Comparison of ENCODE assay signal across 9 cellular contexts in genomic region chr16:69930117-69930776, GRCh38. TPM values are rescaled to one million over a fixed set of nuclear protein-coding genes. Genes with fewer than 3 reads are reported as not detected.
DNase-seq lines count a peak whose midpoint lies in the region; ATAC-seq, FAIRE-seq and TF ChIP-seq lines count a peak whose summit lies in the region.
"Had no signal": no experiment of that assay in that cellular context is flagged by ENCODE, and none has a peak within 500 bp of the region (broad histone marks: within the 10 kb centered on the region; RNA-seq: fewer than 3 reads in every experiment).

No MANE protein-coding gene starts in this region.

- FAIRE-seq in A204.1 (lab: Jason Lieb, UNC): peak; percentile 48
- FAIRE-seq: islet of Langerhans had no signal

- no peak overlapping the region for H2AK5ac ChIP-seq in mesenchymal stem cell (ENCODE audit: low read length, severe bottlenecking)

- H3K36me3 Mint-ChIP-seq in activated CD4-positive, alpha-beta T cell treated with anti-CD3 and anti-CD28 coated beads, Interleukin-2, amount 10 ng/mL, durations not matched to agents 24 days and 14 days (ENCODE audit: low read depth): peaks cover 12% of the 10 kb centered on the region
- H3K36me3 Mint-ChIP-seq in effector memory CD8-positive, alpha-beta T cell (ENCODE audit: insufficient read depth): peaks cover 33% of the 10 kb centered on the region
- peaks cover 51 to 57% of the 10 kb centered on the region in 2 donors for H3K36me3 Mint-ChIP-seq in stimulated activated naive B cell treated with anti-CD40 and anti-IgM and Interleukin-4, amounts not matched to agents 10 μg/mL and 1 μg/mL and 100 μg/mL, for 72 hours

- H3K4me3 Mint-ChIP-seq in activated CD4-positive, alpha-beta T cell treated with anti-CD3 and anti-CD28 coated beads, Interleukin-2, amount 10 ng/mL, durations not matched to agents 24 days and 14 days: no peak overlapping the region
- H3K4me3 Mint-ChIP-seq in effector memory CD8-positive, alpha-beta T cell: no peak overlapping the region
- H3K4me3 Mint-ChIP-seq in stimulated activated naive B cell treated with anti-CD40 and anti-IgM and Interleukin-4, amounts not matched to agents 10 μg/mL and 1 μg/mL and 100 μg/mL, for 72 hours: no peak overlapping the region

- H3K4me2 ChIP-seq in mesenchymal stem cell (ENCODE audit: low read length, poor library complexity, severe bottlenecking): no peak overlapping the region

- H3K9me3 Mint-ChIP-seq in activated CD4-positive, alpha-beta T cell treated with anti-CD3 and anti-CD28 coated beads, Interleukin-2, amount 10 ng/mL, durations not matched to agents 24 days and 14 days: no peaks in the 10 kb centered on the region
- H3K9me3 Mint-ChIP-seq in effector memory CD8-positive, alpha-beta T cell: no peaks in the 10 kb centered on the region
- no peaks in the 10 kb centered on the region for H3K9me3 Mint-ChIP-seq in stimulated activated naive B cell treated with anti-CD40 and anti-IgM and Interleukin-4, amounts not matched to agents 10 μg/mL and 1 μg/mL and 100 μg/mL, for 72 hours

- H2BK12ac ChIP-seq in mesenchymal stem cell (ENCODE audit: low read length in 2 of 2): no peak overlapping the region

- peaks cover 21% of the 10 kb centered on the region for H3K4me1 ChIP-seq in mesenchymal stem cell (ENCODE audit: control insufficient read depth, insufficient read depth, low read depth, low read length)

- no peak overlapping the region for H3K4ac ChIP-seq in mesenchymal stem cell (ENCODE audit: low read depth in 1 of 2, low read length in 2 of 2)

- no peak overlapping the region for H3K23ac ChIP-seq in mesenchymal stem cell (ENCODE audit: low read length in 2 of 2)

- H3K36me3 ChIP-seq in GM06990 (ENCODE audit: control insufficient read depth, insufficient read depth, low read length): peaks cover 11% of the 10 kb centered on the region
- peaks cover 53 to 61% of the 10 kb centered on the region in 2 experiments for H3K36me3 ChIP-seq in mesenchymal stem cell (ENCODE audit: control insufficient read depth in 1 of 2, insufficient read depth in 2 of 2, low read depth in 1 of 2, low read length in 2 of 2)

- no peak for DNase-seq in GM06990 (ENCODE audit: extremely low read depth, insufficient read length)
- DNase-seq in NCI-H1105 treated with DMSO at 0.1 percent for 48 hours (lab: John Stamatoyannopoulos, UW): peak; percentile 0
- DNase-seq in activated CD4-positive, alpha-beta T cell treated with anti-CD3 and anti-CD28 coated beads, Interleukin-2, amount 10 ng/mL, durations not matched to agents 24 days and 14 days: peak; percentile 85
- DNase-seq in effector memory CD8-positive, alpha-beta T cell: peak; percentile 44 to 46 (median 45)
- peak; percentile 66 for DNase-seq in mesenchymal stem cell
- DNase-seq in stimulated activated naive B cell treated with anti-CD40 and anti-IgM and Interleukin-4, amounts not matched to agents 10 μg/mL and 1 μg/mL and 100 μg/mL, for 72 hours: peak; percentile 30

- intact Hi-C loops in activated CD4-positive, alpha-beta T cell treated with anti-CD3 and anti-CD28 coated beads, Interleukin-2, amount 10 ng/mL, durations not matched to agents 24 days and 14 days (cut with micrococcal nuclease): loop anchor here (1.0 kb wide), 1 partner anchor 134 kb away; no protein-coding TSS in a partner anchor

- no peak overlapping the region for H2AFZ ChIP-seq in mesenchymal stem cell (ENCODE audit: low read depth, low read length)

- 71% methylated on average over 10 of the region's 12 CpGs for WGBS in mesenchymal stem cell

- peak; percentile 70 for TF ChIP-seq CTCF in GM06990 (IDR thresholded peaks at IDR 0.05; ENCODE audit: insufficient read depth, low read length, poor library complexity, severe bottlenecking)

- H3K4me3 ChIP-seq in GM06990 (replicated peaks; ENCODE audit: low read depth, low read length) (no peak overlapping the region), mesenchymal stem cell (ENCODE audit: insufficient read depth in 1 of 2, low read depth in 1 of 2, low read length in 2 of 2) (no peak overlapping the region)

- no peaks in the 10 kb centered on the region for H3K27me3 Mint-ChIP-seq in activated CD4-positive, alpha-beta T cell treated with anti-CD3 and anti-CD28 coated beads, Interleukin-2, amount 10 ng/mL, durations not matched to agents 24 days and 14 days
- no peaks in the 10 kb centered on the region for H3K27me3 Mint-ChIP-seq in effector memory CD8-positive, alpha-beta T cell
- no peaks in the 10 kb centered on the region for H3K27me3 Mint-ChIP-seq in stimulated activated naive B cell treated with anti-CD40 and anti-IgM and Interleukin-4, amounts not matched to agents 10 μg/mL and 1 μg/mL and 100 μg/mL, for 72 hours

- H3K9me3 ChIP-seq in mesenchymal stem cell (ENCODE audit: control insufficient read depth, low read length): no peaks in the 10 kb centered on the region

- no peak overlapping the region for H4K91ac ChIP-seq in mesenchymal stem cell (ENCODE audit: low read length)

- H2BK120ac ChIP-seq in mesenchymal stem cell (ENCODE audit: low read depth, low read length): no peak overlapping the region

- no peak overlapping the region for H3K18ac ChIP-seq in mesenchymal stem cell (ENCODE audit: low read depth in 1 of 2, low read length in 2 of 2)

- no peak overlapping the region for H3K27ac Mint-ChIP-seq in activated CD4-positive, alpha-beta T cell treated with anti-CD3 and anti-CD28 coated beads, Interleukin-2, amount 10 ng/mL, durations not matched to agents 24 days and 14 days
- H3K27ac Mint-ChIP-seq in effector memory CD8-positive, alpha-beta T cell: peak overlapping the region in 1 of 2 donors; percentile 41
- H3K27ac Mint-ChIP-seq in stimulated activated naive B cell treated with anti-CD40 and anti-IgM and Interleukin-4, amounts not matched to agents 10 μg/mL and 1 μg/mL and 100 μg/mL, for 72 hours: no peak overlapping the region

- H4K8ac ChIP-seq in mesenchymal stem cell (ENCODE audit: low read length): no peak overlapping the region

- H3K4me1 Mint-ChIP-seq in activated CD4-positive, alpha-beta T cell treated with anti-CD3 and anti-CD28 coated beads, Interleukin-2, amount 10 ng/mL, durations not matched to agents 24 days and 14 days: no peaks in the 10 kb centered on the region
- peaks cover 0 to 2% of the 10 kb centered on the region in 2 donors for H3K4me1 Mint-ChIP-seq in effector memory CD8-positive, alpha-beta T cell (ENCODE audit: low read depth in 2 of 2)
- peaks cover 0 to 7% of the 10 kb centered on the region in 2 donors for H3K4me1 Mint-ChIP-seq in stimulated activated naive B cell treated with anti-CD40 and anti-IgM and Interleukin-4, amounts not matched to agents 10 μg/mL and 1 μg/mL and 100 μg/mL, for 72 hours

- no peak overlapping the region for H2BK5ac ChIP-seq in mesenchymal stem cell (ENCODE audit: low read depth, low read length, poor library complexity, severe bottlenecking)

- H3K14ac ChIP-seq in mesenchymal stem cell (ENCODE audit: low read length in 2 of 2): no peak overlapping the region

- no peak for TF ChIP-seq POLR2A in GM18505 (IDR thresholded peaks at IDR 0.05; ENCODE audit: borderline replicate concordance, extremely low read depth, insufficient read depth, insufficient read length)

- H3K27ac ChIP-seq in mesenchymal stem cell (ENCODE audit: low read length, poor library complexity, severe bottlenecking): no peak overlapping the region

- ATAC-seq in effector memory CD8-positive, alpha-beta T cell (replicated peaks): peak; percentile 70
- ATAC-seq in stimulated activated naive B cell treated with anti-CD40 and anti-IgM and Interleukin-4, amounts not matched to agents 10 μg/mL and 1 μg/mL and 100 μg/mL, for 72 hours (replicated peaks): peak; percentile 85 to 94
- ATAC-seq in GM18505 (IDR thresholded peaks at IDR 0.05; ENCODE audit: unreplicated experiment): no peak

- H2BK15ac ChIP-seq in mesenchymal stem cell (ENCODE audit: low read depth, poor library complexity, severe bottlenecking): no peak overlapping the region

- H3K9ac ChIP-seq in mesenchymal stem cell (ENCODE audit: low read length): no peak overlapping the region

- H3K27me3 ChIP-seq in GM06990 (replicated peaks; ENCODE audit: control insufficient read depth, insufficient read depth, low read length) (no peaks in the 10 kb centered on the region), mesenchymal stem cell (ENCODE audit: control insufficient read depth in 1 of 2, insufficient read depth in 1 of 2, low read length in 2 of 2) (no peaks in the 10 kb centered on the region)

- H3K79me1 ChIP-seq in mesenchymal stem cell (replicated peaks; ENCODE audit: low read length, poor library complexity, severe bottlenecking): peaks cover 27% of the 10 kb centered on the region

RNA-seq across cellular contexts. Expression of gene CLEC18A, which starts 20.9 kb away (rescaled TPM):
- total RNA-seq in activated CD4-positive, alpha-beta T cell treated with anti-CD3 and anti-CD28 coated beads, Interleukin-2, amount 10 ng/mL, durations not matched to agents 24 days and 14 days: 0.26 and 0.51 TPM in 2 replicates
- 0.23 TPM for polyA plus RNA-seq in mesenchymal stem cell (2013, experiment 1 of 2)
- 0.18 TPM for polyA plus RNA-seq in mesenchymal stem cell (2013, experiment 2 of 2)
